Comparison of ENCODE assay signal across 1 cellular context in genomic region chr15:68252925-68253534, GRCh38.
A peak's percentile ranks its signal among the peaks of the same experiment; 100 is the strongest.
TF ChIP-seq lines count a peak whose summit lies in the region.

No MANE protein-coding gene starts in this region.

TF ChIP-seq in GM12878, 131 proteins besides CTCF, POLR2A, EP300 and RAD21:
- TF ChIP-seq SMC3 (IDR thresholded peaks at IDR 0.05; ENCODE audit: borderline replicate concordance, low read length) (peak; percentile 80), FOXM1 (IDR thresholded peaks at IDR 0.05; ENCODE audit: low read depth, low read length) (0 out of 2 replicates have a peak, but pooled peaks have one; percentile 30), PRDM15 (CRISPR knock-in tag; IDR thresholded peaks at IDR 0.05) (no peak), JUNB (IDR thresholded peaks at IDR 0.05) (no peak), REST (IDR thresholded peaks at IDR 0.05; ENCODE audit: low read depth, low read length) (no peak), WRNIP1 (IDR thresholded peaks at IDR 0.05; ENCODE audit: borderline replicate concordance, low read depth, low read length) (no peak)
